ENCODE assay signal across 10 cellular contexts in the genomic region with DNA sequence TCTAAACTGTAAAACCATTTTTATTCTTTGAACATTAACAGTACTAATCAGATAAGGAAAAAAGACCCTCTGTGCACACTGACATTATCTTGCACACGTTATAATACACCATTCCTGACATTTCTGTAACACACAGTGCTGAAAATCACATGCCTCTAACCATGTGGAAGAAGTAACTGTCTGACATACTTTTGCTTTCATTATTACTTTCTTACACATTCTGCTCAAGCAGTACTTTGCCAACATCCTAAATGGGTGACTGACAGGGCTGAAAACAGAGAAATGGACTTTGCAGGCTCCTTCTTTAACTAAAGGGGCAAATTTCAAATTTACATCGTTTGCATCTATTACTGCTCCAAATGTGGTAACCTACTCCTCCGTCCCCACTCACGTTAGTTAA. TPM values are rescaled to one million over a fixed set of nuclear protein-coding genes. Genes with fewer than 3 reads are reported as not detected.
DNase-seq lines count a peak whose midpoint lies in the region; ATAC-seq and TF ChIP-seq lines count a peak whose summit lies in the region.
"Had no signal": no experiment of that assay in that cellular context is flagged by ENCODE, and none has a peak within 500 bp of the region (broad histone marks: within the 10 kb centered on the region; RNA-seq: fewer than 3 reads in every experiment).

No MANE protein-coding gene starts in this region.

- intact Hi-C loops in IMR-90 (cut with micrococcal nuclease) = no loop called here
- intact Hi-C loops in naive thymus-derived CD4-positive, alpha-beta T cell (cut with micrococcal nuclease) = loop anchor here in 1 of 2 donors (10.0 kb wide), 2 partner anchors 319 to 931 kb away; no protein-coding TSS in a partner anchor
- intact Hi-C loops in PC-9 (cut with micrococcal nuclease; ENCODE audit: unreplicated experiment) = no loop called here
- intact Hi-C loops in CD8-positive, alpha-beta T cell (cut with DNase I, micrococcal nuclease) = no loop called here

- no peak overlapping the region for H3K56ac ChIP-seq in IMR-90 (ENCODE audit: extremely low read depth, insufficient read depth, low read length)

- no peak overlapping the region for H4K8ac ChIP-seq in IMR-90 (ENCODE audit: low read depth in 2 of 2, low read length in 2 of 2)

- no peak for TF ChIP-seq POLR2A in IMR-90 (IDR thresholded peaks at IDR 0.05; ENCODE audit: low read depth, low read length)

- H3K9ac ChIP-seq in IMR-90 (ENCODE audit: low read depth, low read length) = no peak overlapping the region

- POLR2A ChIA-PET in IMR-90 (lab: Charles Lee; ENCODE audit: unreplicated experiment) = no interaction called here
- POLR2A ChIA-PET in naive thymus-derived CD4-positive, alpha-beta T cell (lab: Charles Lee) = no interaction called here
- POLR2A ChIA-PET in PC-9 (lab: Charles Lee; ENCODE audit: unreplicated experiment) = interaction anchor here (0.5 kb wide), 1 partner anchor 777 kb away, joined by 5 read pairs; no protein-coding TSS in a partner anchor
- POLR2A ChIA-PET in CD8-positive, alpha-beta T cell (lab: Charles Lee) = no interaction called here

- H2AK9ac ChIP-seq in IMR-90 (replicated peaks; ENCODE audit: low read depth, low read length, poor library complexity) = no peak overlapping the region

- H4K20me1 ChIP-seq in IMR-90 (ENCODE audit: insufficient read depth, low read length) (no peaks in the 10 kb centered on the region), PC-9 (ENCODE audit: insufficient read depth) (no peaks in the 10 kb centered on the region)

- H2BK5ac ChIP-seq in IMR-90 (ENCODE audit: low read depth, low read length, poor library complexity, severe bottlenecking) = no peak overlapping the region

- H3K23ac ChIP-seq in IMR-90 (ENCODE audit: low read depth, low read length) = no peak overlapping the region

- H3F3A ChIP-seq in PC-9 (ENCODE audit: insufficient read depth, low read depth) = no peaks in the 10 kb centered on the region

- no peaks in the 10 kb centered on the region for H3K79me1 ChIP-seq in IMR-90 (ENCODE audit: low read depth in 1 of 2, low read length in 2 of 2)

- no peaks in the 10 kb centered on the region for H3K9me3 Mint-ChIP-seq in naive thymus-derived CD4-positive, alpha-beta T cell
- H3K9me3 Mint-ChIP-seq in CD8-positive, alpha-beta T cell = no peaks in the 10 kb centered on the region

- H4K5ac ChIP-seq in IMR-90 (ENCODE audit: low read depth, low read length) = no peak overlapping the region

- no peak overlapping the region for H3K4me2 ChIP-seq in IMR-90 (ENCODE audit: low read depth, low read length)
- H3K4me2 ChIP-seq in PC-9 = no peak overlapping the region

- H3K4me3 ChIP-seq in IMR-90 (ENCODE audit: insufficient read depth, low read depth, low read length) (no peak overlapping the region), PC-9 (no peak overlapping the region)
- H3K4me3 ChIP-seq in naive thymus-derived CD4-positive, alpha-beta T cell (ENCODE audit: low read length) = no peak overlapping the region
- no peak overlapping the region for H3K4me3 ChIP-seq in CD8-positive, alpha-beta T cell (ENCODE audit: low read depth, low read length)
- H3K4me3 ChIP-seq: pancreas, stomach had no signal

- no peak overlapping the region for H2BK15ac ChIP-seq in IMR-90 (ENCODE audit: low read depth, low read length)

- H2AK5ac ChIP-seq in IMR-90 (ENCODE audit: low read depth, low read length) = no peak overlapping the region

- H3K27ac ChIP-seq in IMR-90 (ENCODE audit: insufficient read depth, low read length) = no peak overlapping the region
- H3K27ac ChIP-seq in naive thymus-derived CD4-positive, alpha-beta T cell (ENCODE audit: low read depth, low read length) = no peak overlapping the region
- no peak overlapping the region for H3K27ac ChIP-seq in foreskin keratinocyte
- H3K27ac ChIP-seq in PC-9 = no peak overlapping the region
- no peak overlapping the region for H3K27ac ChIP-seq in CD8-positive, alpha-beta T cell (ENCODE audit: low read depth, low read length)
- H3K27ac ChIP-seq: pancreas, stomach had no signal

- H3K4me1 Mint-ChIP-seq in naive thymus-derived CD4-positive, alpha-beta T cell = peaks cover 0 to 47% (median 7%) of the 10 kb centered on the region in 7 donors
- H3K4me1 Mint-ChIP-seq in CD8-positive, alpha-beta T cell (ENCODE audit: low read depth) = peaks cover 8% of the 10 kb centered on the region

- ATAC-seq in GM19025 (IDR thresholded peaks at IDR 0.05; ENCODE audit: low read depth, unreplicated experiment) = peak; percentile 91
- peak; percentile 98 for ATAC-seq in HG02571 (IDR thresholded peaks at IDR 0.05; ENCODE audit: unreplicated experiment)
- ATAC-seq in IMR-90 (ENCODE audit: low read depth) = peak; percentile 36
- peak; percentile 44 for ATAC-seq in naive thymus-derived CD4-positive, alpha-beta T cell
- no peak for ATAC-seq in foreskin keratinocyte
- ATAC-seq in CD8-positive, alpha-beta T cell = no peak

- H3K9me1 ChIP-seq in IMR-90 (ENCODE audit: insufficient read depth, low read length) = no peaks in the 10 kb centered on the region; the same call in 1 of the 2 replicates

- dilution Hi-C loops in IMR-90 (cut with HindIII; ENCODE audit: low sequenced_read_pairs, unreplicated experiment) = no loop called here

- H2BK120ac ChIP-seq in IMR-90 (ENCODE audit: low read depth, low read length) = no peak overlapping the region

- WGBS in IMR-90 (ENCODE audit: extremely low coverage in 2 of 2, insufficient read length in 1 of 2), 2 experiments = no CpG with 5 or more reads among the region's 4 CpGs

- no peak overlapping the region for H2BK20ac ChIP-seq in IMR-90 (ENCODE audit: low read depth, low read length)

- H3K18ac ChIP-seq in IMR-90 (ENCODE audit: low read depth, low read length) = no peak overlapping the region

- in situ Hi-C loops in IMR-90 (cut with MboI; ENCODE audit: low sequenced_read_pairs) = loop anchor here (25.0 kb wide), 2 partner anchors 803 to 928 kb away; no protein-coding TSS in a partner anchor

- H4K91ac ChIP-seq in IMR-90 (ENCODE audit: insufficient read depth, low read depth, low read length) = no peak overlapping the region

- DNase-seq in IMR-90 (no peak), foreskin keratinocyte (no peak), PC-9 (no peak)
- DNase-seq in naive thymus-derived CD4-positive, alpha-beta T cell = no peak
- no peak for DNase-seq in CD8-positive, alpha-beta T cell
- DNase-seq: pancreas, stomach had no signal

- no peak for TF ChIP-seq CTCF in IMR-90 (conservative IDR thresholded peaks at IDR 0.05; ENCODE audit: low read depth, low read length)
- TF ChIP-seq CTCF in foreskin keratinocyte (conservative IDR thresholded peaks at IDR 0.05) = no peak
- no peak for TF ChIP-seq CTCF in PC-9 (conservative IDR thresholded peaks at IDR 0.05)
- TF ChIP-seq CTCF in CD8-positive, alpha-beta T cell (IDR thresholded peaks at IDR 0.05) = no peak

- H3K4me3 Mint-ChIP-seq in naive thymus-derived CD4-positive, alpha-beta T cell = peak overlapping the region in 1 of 10 donors; percentile 70
- H3K4me3 Mint-ChIP-seq in CD8-positive, alpha-beta T cell = no peak overlapping the region

- no peak for TF ChIP-seq RAD21 in IMR-90 (IDR thresholded peaks at IDR 0.05; ENCODE audit: low read length)

- CTCF ChIA-PET in IMR-90 (lab: Yijun Ruan, JAX) (no interaction called here), PC-9 (lab: Charles Lee) (no interaction called here)
- CTCF ChIA-PET in naive thymus-derived CD4-positive, alpha-beta T cell (lab: Charles Lee) = no interaction called here
- CTCF ChIA-PET in CD8-positive, alpha-beta T cell (lab: Charles Lee) = no interaction called here

- H3K36me3 ChIP-seq in IMR-90 (ENCODE audit: control insufficient read depth, insufficient read depth, low read length) (peaks cover 16% of the 10 kb centered on the region), PC-9 (ENCODE audit: low read depth) (0 out of 2 replicates have a peak, but pooled peaks cover 4% of the 10 kb centered on the region)
- peaks cover 0 to 9% (median 0%) of the 10 kb centered on the region in 3 experiments for H3K36me3 ChIP-seq in naive thymus-derived CD4-positive, alpha-beta T cell (ENCODE audit: control insufficient read depth in 2 of 3, insufficient read depth in 3 of 3, low read length in 3 of 3)
- no peaks in the 10 kb centered on the region for H3K36me3 ChIP-seq in CD8-positive, alpha-beta T cell (ENCODE audit: insufficient read depth, low read length)

- H3K79me2 ChIP-seq in PC-9 (ENCODE audit: low read depth) = no peaks in the 10 kb centered on the region

- no peak overlapping the region for H3K14ac ChIP-seq in IMR-90 (replicated peaks; ENCODE audit: low read depth, low read length)

- peak overlapping the region in 1 of 9 donors; percentile 51 for H3K27ac Mint-ChIP-seq in naive thymus-derived CD4-positive, alpha-beta T cell
- no peak overlapping the region for H3K27ac Mint-ChIP-seq in CD8-positive, alpha-beta T cell

- H2AFZ ChIP-seq in IMR-90 (replicated peaks; ENCODE audit: low read length, poor library complexity) = no peak overlapping the region
- H2AFZ ChIP-seq in PC-9 = no peak overlapping the region

- H3K9me2 ChIP-seq in PC-9 (ENCODE audit: insufficient read depth) = no peaks in the 10 kb centered on the region

- peaks cover 2 to 13% (median 10%) of the 10 kb centered on the region in 5 donors for H3K36me3 Mint-ChIP-seq in naive thymus-derived CD4-positive, alpha-beta T cell
- peaks cover 11% of the 10 kb centered on the region for H3K36me3 Mint-ChIP-seq in CD8-positive, alpha-beta T cell

- no peaks in the 10 kb centered on the region for H3K4me1 ChIP-seq in IMR-90 (ENCODE audit: control insufficient read depth, insufficient read depth, low read length)
- H3K4me1 ChIP-seq in naive thymus-derived CD4-positive, alpha-beta T cell (ENCODE audit: control insufficient read depth in 2 of 2, insufficient read depth in 2 of 2, low read length in 2 of 2) = peaks cover 0 to 5% of the 10 kb centered on the region in 2 donors
- H3K4me1 ChIP-seq in foreskin keratinocyte = no peaks in the 10 kb centered on the region
- H3K4me1 ChIP-seq in PC-9 (replicated peaks; ENCODE audit: insufficient read depth) = no peaks in the 10 kb centered on the region
- H3K4me1 ChIP-seq in CD8-positive, alpha-beta T cell (ENCODE audit: insufficient read depth, low read length) = peaks cover 3% of the 10 kb centered on the region
- H3K4me1 ChIP-seq: pancreas, stomach had no signal

- no peak overlapping the region for H3K4ac ChIP-seq in IMR-90 (ENCODE audit: low read depth, low read length)

- H3K27me3 ChIP-seq in IMR-90 (ENCODE audit: control insufficient read depth, insufficient read depth, low read length) (no peaks in the 10 kb centered on the region), foreskin keratinocyte (no peaks in the 10 kb centered on the region), PC-9 (ENCODE audit: insufficient read depth, low read depth) (no peaks in the 10 kb centered on the region)
- no peaks in the 10 kb centered on the region for H3K27me3 ChIP-seq in naive thymus-derived CD4-positive, alpha-beta T cell (ENCODE audit: control insufficient read depth in 2 of 2, insufficient read depth in 2 of 2, low read length in 2 of 2)
- no peaks in the 10 kb centered on the region for H3K27me3 ChIP-seq in CD8-positive, alpha-beta T cell (ENCODE audit: insufficient read depth, low read length)
- H3K27me3 ChIP-seq: pancreas, stomach had no signal

- H3K9me3 ChIP-seq in IMR-90 (ENCODE audit: control insufficient read depth, insufficient read depth, low read length) (no peaks in the 10 kb centered on the region), PC-9 (ENCODE audit: insufficient read depth, low read depth) (no peaks in the 10 kb centered on the region)
- no peaks in the 10 kb centered on the region for H3K9me3 ChIP-seq in naive thymus-derived CD4-positive, alpha-beta T cell (ENCODE audit: control insufficient read depth in 2 of 3, low read length in 3 of 3)
- no peaks in the 10 kb centered on the region for H3K9me3 ChIP-seq in CD8-positive, alpha-beta T cell (ENCODE audit: low read length)
- H3K9me3 ChIP-seq: pancreas, stomach had no signal

- H3K27me3 Mint-ChIP-seq in naive thymus-derived CD4-positive, alpha-beta T cell = no peaks in the 10 kb centered on the region
- H3K27me3 Mint-ChIP-seq in CD8-positive, alpha-beta T cell (ENCODE audit: low read depth) = no peaks in the 10 kb centered on the region

- BruUV-seq in IMR-90 (replicated peaks; lab: Mats Ljungman, UMichigan) (no TSS peak), PC-9 (replicated peaks; lab: Mats Ljungman, UMichigan) (no TSS peak)

RNA-seq across cellular contexts. Expression of a gene that starts 22.8 kb away (rescaled TPM):
- total RNA-seq in IMR-90 (2012; rRNA removed) (not detected in 2 replicates), foreskin keratinocyte (6.5 and 7.9 TPM in 2 replicates), PC-9 (2021) (not detected in 2 replicates)
- polyA plus RNA-seq in IMR-90 (2012; rRNA removed) (not detected in 2 replicates), foreskin keratinocyte (9.7 and 10.4 TPM in 2 replicates)
- polyA plus RNA-seq in IMR-90 (2012; cell fraction: cytosol; rRNA removed) = not detected in 2 replicates
- polyA plus RNA-seq in IMR-90 (2012; cell fraction: nucleus; rRNA removed; ENCODE audit: low replicate concordance) = 0.12 and 0.13 TPM in 2 replicates
- not detected for total RNA-seq in naive thymus-derived CD4-positive, alpha-beta T cell
- not detected for polyA plus RNA-seq in naive thymus-derived CD4-positive, alpha-beta T cell
- under 1 TPM in 1 of 2 experiments, not detected in 1; 0.24 TPM for total RNA-seq in CD8-positive, alpha-beta T cell
- total RNA-seq: H1, stomach had no signal

Comparison
In these comparisons a context has a peak if more than half of its experiments do, and no peak if none do; other contexts are left out.
1. ATAC-seq: peak in GM19025 (single experiment), HG02571 (single experiment), IMR-90 (single experiment) and naive thymus-derived CD4-positive, alpha-beta T cell (single experiment); none in foreskin keratinocyte (single experiment) and CD8-positive, alpha-beta T cell (single experiment).